ENCODE assay signal across 9 cellular contexts in genomic region chr16:86509759-86510464, GRCh38. TPM values are rescaled to one million over a fixed set of nuclear protein-coding genes. Genes with fewer than 3 reads are reported as not detected.
DNase-seq lines count a peak whose midpoint lies in the region; TF ChIP-seq lines count a peak whose summit lies in the region.
"Had no signal": no experiment of that assay in that cellular context is flagged by ENCODE, and none has a peak within 500 bp of the region (broad histone marks: within the 10 kb centered on the region; RNA-seq: fewer than 3 reads in every experiment).

No MANE protein-coding gene starts in this region.

- TF ChIP-seq CTCF in BE2C (IDR thresholded peaks at IDR 0.05; ENCODE audit: low read depth, low read length), result no peak
- no peak for TF ChIP-seq CTCF in progenitor cell of endocrine pancreas (IDR thresholded peaks at IDR 0.05; ENCODE audit: unreplicated experiment)

- H3K27me3 Mint-ChIP-seq in progenitor cell of endocrine pancreas, result peaks cover 74% of the 10 kb centered on the region

- H3K27me3 ChIP-seq in BE2C, result peaks cover 99% of the 10 kb centered on the region
- H3K27me3 ChIP-seq in ectodermal cell (ENCODE audit: control insufficient read depth, insufficient read depth, low read length, poor library complexity, severe bottlenecking), result peaks cover 100% of the 10 kb centered on the region
- H3K27me3 ChIP-seq in mucosa of stomach (ENCODE audit: control insufficient read depth, insufficient read depth, low read length), result peaks cover 80% of the 10 kb centered on the region

- H3K4me3 ChIP-seq in BE2C (ENCODE audit: low read depth, low read length) (peak overlapping the region; percentile 41), ectodermal cell (ENCODE audit: insufficient read depth, low read depth, low read length) (peak overlapping the region; percentile 27), mucosa of stomach (ENCODE audit: low read length) (peak overlapping the region; percentile 41)

- H3K9me3 Mint-ChIP-seq in progenitor cell of endocrine pancreas (ENCODE audit: low read depth), result no peaks in the 10 kb centered on the region

- DNase-seq in BE2C (no peak), HuH-7.5 (ENCODE audit: low spot score) (peak; percentile 60), progenitor cell of endocrine pancreas (ENCODE audit: low spot score, unreplicated experiment) (no peak), kidney glomerular epithelial cell (lab: John Stamatoyannopoulos, UW) (no peak)
- no peak for DNase-seq in activated effector memory CD4-positive, alpha-beta T cell treated with anti-CD3 and anti-CD28 coated beads, Interleukin-2, amount 50 U/mL, for 16 hours
- no peak for DNase-seq in stimulated activated CD4-positive, alpha-beta T cell treated with anti-CD3 and anti-CD28 coated beads, Interleukin-2, amount 100 ng/mL, for 48 hours

- H3K9ac ChIP-seq in mucosa of stomach (ENCODE audit: low read length), result peak overlapping the region; percentile 58

- WGBS in ectodermal cell, 2 experiments, result 0 to 1% methylated on average over 82 to 84 of the region's 84 CpGs

- H3K4me1 ChIP-seq in BE2C, result no peaks in the 10 kb centered on the region
- H3K4me1 ChIP-seq in ectodermal cell (ENCODE audit: control insufficient read depth, insufficient read depth, low read length), result peaks cover 18% of the 10 kb centered on the region
- H3K4me1 ChIP-seq in mucosa of stomach (ENCODE audit: control insufficient read depth, insufficient read depth, low read length), result peaks cover 7% of the 10 kb centered on the region

- H3K9me3 ChIP-seq in BE2C, result no peaks in the 10 kb centered on the region
- H3K9me3 ChIP-seq in ectodermal cell (ENCODE audit: control insufficient read depth, low read length), result no peaks in the 10 kb centered on the region
- H3K9me3 ChIP-seq in mucosa of stomach (ENCODE audit: control insufficient read depth, low read length), result no peaks in the 10 kb centered on the region

- no peak overlapping the region for H3K27ac Mint-ChIP-seq in progenitor cell of endocrine pancreas

- H3K27ac ChIP-seq in ectodermal cell (ENCODE audit: insufficient read depth, low read depth, low read length, poor library complexity, severe bottlenecking), result no peak overlapping the region

- no peaks in the 10 kb centered on the region for H3K36me3 ChIP-seq in BE2C
- no peaks in the 10 kb centered on the region for H3K36me3 ChIP-seq in ectodermal cell (ENCODE audit: control insufficient read depth, insufficient read depth, low read length)
- H3K36me3 ChIP-seq in mucosa of stomach (ENCODE audit: control insufficient read depth, insufficient read depth, low read length), result no peaks in the 10 kb centered on the region

- no peak overlapping the region for H3K4me3 Mint-ChIP-seq in progenitor cell of endocrine pancreas (ENCODE audit: low read depth)

- no peaks in the 10 kb centered on the region for H3K36me3 Mint-ChIP-seq in progenitor cell of endocrine pancreas (ENCODE audit: insufficient read depth)

- H3K4me1 Mint-ChIP-seq in progenitor cell of endocrine pancreas (ENCODE audit: low read depth), result peaks cover 5% of the 10 kb centered on the region

RNA-seq across cellular contexts. Expression of gene FOXF1, which starts 0.4 kb away (rescaled TPM):
- polyA plus RNA-seq in BE2C (2012; ENCODE audit: insufficient read depth, insufficient read length, low read depth), result not detected
- polyA plus RNA-seq in ectodermal cell (2013, experiment 1 of 4), result 0.22 TPM
- 0.14 TPM for polyA plus RNA-seq in ectodermal cell (2013, experiment 2 of 4)
- polyA plus RNA-seq in ectodermal cell (2013, experiment 3 of 4), result 0.27 TPM
- 0.12 TPM for polyA plus RNA-seq in ectodermal cell (2013, experiment 4 of 4)
- not detected in 2 replicates for total RNA-seq in progenitor cell of endocrine pancreas
- total RNA-seq: renal cortical epithelial cell had no signal

RNA-seq across cellular contexts. Expression of gene MTHFSD, which starts 45.1 kb away (rescaled TPM):
- polyA plus RNA-seq in BE2C (2012; ENCODE audit: insufficient read depth, insufficient read length, low read depth), result 39.6 TPM
- polyA plus RNA-seq in ectodermal cell (2013, experiment 1 of 4), result 32.3 TPM
- 26.2 TPM for polyA plus RNA-seq in ectodermal cell (2013, experiment 2 of 4)
- 20.6 TPM for polyA plus RNA-seq in ectodermal cell (2013, experiment 3 of 4)
- 23.4 TPM for polyA plus RNA-seq in ectodermal cell (2013, experiment 4 of 4)
- total RNA-seq in progenitor cell of endocrine pancreas, result 21.8 and 22.8 TPM in 2 replicates

RNA-seq across cellular contexts. Expression of gene FOXC2, which starts 56.7 kb away (rescaled TPM):
- not detected for polyA plus RNA-seq in BE2C (2012; ENCODE audit: insufficient read depth, insufficient read length, low read depth)
- 5.3 TPM for polyA plus RNA-seq in ectodermal cell (2013, experiment 1 of 4)
- polyA plus RNA-seq in ectodermal cell (2013, experiment 2 of 4), result 6.9 TPM
- 4.0 TPM for polyA plus RNA-seq in ectodermal cell (2013, experiment 3 of 4)
- polyA plus RNA-seq in ectodermal cell (2013, experiment 4 of 4), result 3.2 TPM
- 0.11 TPM in 1 of 2 replicates, not detected in the other for total RNA-seq in progenitor cell of endocrine pancreas
